Comparison of ENCODE assay signal across 10 cellular contexts in genomic region chr22:49670610-49671330, GRCh38.
DNase-seq lines count a peak whose midpoint lies in the region; ATAC-seq and TF ChIP-seq lines count a peak whose summit lies in the region.
"Had no signal": no experiment of that assay in that cellular context is flagged by ENCODE, and none has a peak within 500 bp of the region (broad histone marks: within the 10 kb centered on the region; RNA-seq: fewer than 3 reads in every experiment).

No MANE protein-coding gene starts in this region.

- no peak overlapping the region for H4K5ac ChIP-seq in H9 (ENCODE audit: insufficient read length, low read depth, low read length)

- POLR2A ChIA-PET in activated CD8-positive, alpha-beta T cell treated with anti-CD3 and anti-CD28 coated beads for 36 hours (lab: Charles Lee) = interaction anchor here (3.4 kb wide), 1 partner anchor 13 kb away, joined by 10 read pairs; no protein-coding TSS in a partner anchor

- H3K23me2 ChIP-seq in H9 (ENCODE audit: insufficient read length, low read depth, low read length, poor library complexity, severe bottlenecking) = peaks cover 3% of the 10 kb centered on the region

- H3K4me2 ChIP-seq in H9 (ENCODE audit: insufficient read depth, insufficient read length, low read length) = peak overlapping the region; percentile 28

- no CpG with 5 or more reads among the region's 45 CpGs for WGBS in H9 (ENCODE audit: extremely low coverage, insufficient read length, low lambda C conversion rate)
- WGBS in right cardiac atrium = under 1% methylated on average over 45 of the region's 45 CpGs
- WGBS in thyroid gland, 2 donors = 0 to 3% methylated on average over 9 to 27 of the region's 45 CpGs

- no peak overlapping the region for H3T11ph ChIP-seq in H9 (ENCODE audit: low read length)

- H3K4ac ChIP-seq in H9 (ENCODE audit: low read depth, low read length) = no peak overlapping the region

- no peaks in the 10 kb centered on the region for H4K20me1 ChIP-seq in H9 (ENCODE audit: control insufficient read depth, insufficient read depth, insufficient read length)

- ATAC-seq in activated CD8-positive, alpha-beta T cell treated with anti-CD3 and anti-CD28 coated beads for 36 hours = peak; percentile 75
- ATAC-seq in right cardiac atrium = peak in 1 of 2 donors; percentile 63

- H3K36me3 Mint-ChIP-seq in H9 (ENCODE audit: insufficient read depth in 1 of 3, low read depth in 3 of 3) = no peaks in the 10 kb centered on the region; a peak in 1 of 7 replicates
- no peaks in the 10 kb centered on the region for H3K36me3 Mint-ChIP-seq in activated CD8-positive, alpha-beta T cell treated with anti-CD3 and anti-CD28 coated beads for 36 hours (ENCODE audit: low read depth)

- no peaks in the 10 kb centered on the region for H3K36me3 ChIP-seq in thyroid gland
- H3K36me3 ChIP-seq: ovary had no signal

- H2BK5ac ChIP-seq in H9 (ENCODE audit: insufficient read length, low read length) = no peak overlapping the region

- H4K8ac ChIP-seq in H9 (replicated peaks; ENCODE audit: insufficient read length, low read depth, low read length) = no peak overlapping the region

- intact Hi-C loops in activated CD8-positive, alpha-beta T cell treated with anti-CD3 and anti-CD28 coated beads for 36 hours (cut with micrococcal nuclease) = no loop called here
- intact Hi-C loops in right cardiac atrium (cut with DNase I) (no loop called here), thyroid gland (cut with DNase I) (no loop called here)

- no peak overlapping the region for H2BK12ac ChIP-seq in H9 (ENCODE audit: insufficient read length, low read depth, low read length)

- H3K4me1 ChIP-seq in H9 (ENCODE audit: insufficient read depth, low read length) (peaks cover 2% of the 10 kb centered on the region; the same call in 1 of the 2 replicates), right cardiac atrium (ENCODE audit: control insufficient read depth, insufficient read depth, low read length) (no peaks in the 10 kb centered on the region), thyroid gland (peaks cover 0 to 5% of the 10 kb centered on the region in 2 donors)

- TF ChIP-seq CTCF in H9 (conservative IDR thresholded peaks at IDR 0.05) (no peak), thyroid gland (IDR thresholded peaks at IDR 0.05) (no peak)
- no peak for TF ChIP-seq CTCF in activated CD8-positive, alpha-beta T cell treated with anti-CD3 and anti-CD28 coated beads for 36 hours (IDR thresholded peaks at IDR 0.05)

- TF ChIP-seq POLR2A in thyroid gland (IDR thresholded peaks at IDR 0.05) = no peak

- no peak overlapping the region for H3K27ac ChIP-seq in H9 (ENCODE audit: insufficient read length, low read depth, low read length)
- no peak overlapping the region for H3K27ac ChIP-seq in right cardiac atrium (ENCODE audit: low read length)
- no peak overlapping the region for H3K27ac ChIP-seq in thyroid gland
- H3K27ac ChIP-seq: ovary had no signal

- H3K9me3 ChIP-seq in H9 (ENCODE audit: control insufficient read depth, low read depth, low read length) (no peaks in the 10 kb centered on the region), right cardiac atrium (ENCODE audit: control insufficient read depth, low read length) (no peaks in the 10 kb centered on the region), thyroid gland (no peaks in the 10 kb centered on the region)
- H3K9me3 ChIP-seq: ovary had no signal

- peak overlapping the region; percentile 59 to 76 for H3K4me3 Mint-ChIP-seq in H9
- peak overlapping the region; percentile 34 for H3K4me3 Mint-ChIP-seq in activated CD8-positive, alpha-beta T cell treated with anti-CD3 and anti-CD28 coated beads for 36 hours

- H3K79me2 ChIP-seq in H9 (ENCODE audit: insufficient read depth, low read length) = no peaks in the 10 kb centered on the region

- peaks cover 0 to 4% of the 10 kb centered on the region in 2 experiments; a peak in 3 of 5 replicates for H3K9me3 Mint-ChIP-seq in H9
- H3K9me3 Mint-ChIP-seq in activated CD8-positive, alpha-beta T cell treated with anti-CD3 and anti-CD28 coated beads for 36 hours = no peaks in the 10 kb centered on the region

- H2BK120ac ChIP-seq in H9 (ENCODE audit: low read depth, low read length, poor library complexity, severe bottlenecking) = no peak overlapping the region

- no peak overlapping the region for H3K18ac ChIP-seq in H9 (ENCODE audit: insufficient read length, low read depth, low read length)

- H2BK20ac ChIP-seq in H9 (ENCODE audit: low read depth, low read length, poor library complexity, severe bottlenecking) = no peak overlapping the region

- no peak overlapping the region for H2AK5ac ChIP-seq in H9 (ENCODE audit: insufficient read length, low read length)

- H3K4me3 ChIP-seq in right cardiac atrium (ENCODE audit: low read length) (peak overlapping the region; percentile 27), thyroid gland (replicated peaks in 1 of 3) (peak overlapping the region in 1 of 3 donors; percentile 17)
- H3K4me3 ChIP-seq: ovary had no signal

- H3K27me3 ChIP-seq in H9 (ENCODE audit: insufficient read depth, low read length) = peaks cover 16% of the 10 kb centered on the region
- H3K27me3 ChIP-seq in right cardiac atrium (ENCODE audit: control insufficient read depth, insufficient read depth) = no peaks in the 10 kb centered on the region
- peaks cover 12% of the 10 kb centered on the region for H3K27me3 ChIP-seq in thyroid gland
- H3K27me3 ChIP-seq: ovary had no signal

- H3K9ac ChIP-seq in H9 (ENCODE audit: extremely low read depth, insufficient read length, low read length) = no peak overlapping the region

- CTCF ChIA-PET in activated CD8-positive, alpha-beta T cell treated with anti-CD3 and anti-CD28 coated beads for 36 hours (lab: Charles Lee) = interaction anchor here (0.7 kb wide), 1 partner anchor 35 kb away, joined by 3 read pairs; no protein-coding TSS in a partner anchor

- H2BK15ac ChIP-seq in H9 (ENCODE audit: low read depth, low read length) = no peak overlapping the region

- H3K14ac ChIP-seq in H9 (ENCODE audit: insufficient read depth, low read length) = no peak overlapping the region

- no peak overlapping the region for H3K27ac Mint-ChIP-seq in H9
- H3K27ac Mint-ChIP-seq in activated CD8-positive, alpha-beta T cell treated with anti-CD3 and anti-CD28 coated beads for 36 hours = no peak overlapping the region

- H4K91ac ChIP-seq in H9 (ENCODE audit: insufficient read length, low read depth, low read length) = no peak overlapping the region

- H3K23ac ChIP-seq in H9 (ENCODE audit: insufficient read length, low read depth, low read length) = no peak overlapping the region

- H3K27me3 Mint-ChIP-seq in H9 (ENCODE audit: low read depth) = peaks cover 69% of the 10 kb centered on the region
- peaks cover 27% of the 10 kb centered on the region for H3K27me3 Mint-ChIP-seq in activated CD8-positive, alpha-beta T cell treated with anti-CD3 and anti-CD28 coated beads for 36 hours

- peaks cover 14 to 16% of the 10 kb centered on the region in 2 experiments for H3K4me1 Mint-ChIP-seq in H9
- H3K4me1 Mint-ChIP-seq in activated CD8-positive, alpha-beta T cell treated with anti-CD3 and anti-CD28 coated beads for 36 hours (ENCODE audit: low read depth) = peaks cover 23% of the 10 kb centered on the region

- H3K56ac ChIP-seq in H9 (ENCODE audit: insufficient read length, low read depth, low read length) = no peak overlapping the region

- DNase-seq in H9 (peak; percentile 54), right cardiac atrium (no peak), globus pallidus (ENCODE audit: low spot score) (no peak), inferior parietal cortex (ENCODE audit: extremely low spot score) (no peak), thyroid gland (no peak)
- DNase-seq in activated CD8-positive, alpha-beta T cell treated with anti-CD3 and anti-CD28 coated beads for 36 hours = peak; percentile 49
- peak; percentile 17 for DNase-seq in stimulated activated CD4-positive, alpha-beta T cell treated with anti-CD3 and anti-CD28 coated beads, Interleukin-4, amount 100 ng/mL, for 24 hours
- no peak for DNase-seq in NK-92 treated with Interleukin-12 subunit alpha and Interleukin-12 subunit beta, amount 100 ng/mL, for 24 hours (lab: John Stamatoyannopoulos, UW)
- DNase-seq: SW 1271 had no signal

- no peak overlapping the region for H2AFZ ChIP-seq in H9 (ENCODE audit: low read length)

- no peaks in the 10 kb centered on the region for H3K79me1 ChIP-seq in H9 (ENCODE audit: insufficient read depth, low read depth, low read length, poor library complexity, severe bottlenecking)

Comparison
In these comparisons a context has a peak if more than half of its experiments do, and no peak if none do; other contexts are left out.
1. DNase-seq: peak in H9 (single experiment), activated CD8-positive, alpha-beta T cell treated with anti-CD3 and anti-CD28 coated beads for 36 hours (single experiment) and stimulated activated CD4-positive, alpha-beta T cell treated with anti-CD3 and anti-CD28 coated beads, Interleukin-4, amount 100 ng/mL, for 24 hours (single experiment); none in right cardiac atrium (0 of 3), NK-92 treated with Interleukin-12 subunit alpha and Interleukin-12 subunit beta, amount 100 ng/mL, for 24 hours (single experiment), globus pallidus (single experiment), inferior parietal cortex (single experiment) and thyroid gland (0 of 2).